1 cellular context compared by ENCODE assay signal in the genomic region with DNA sequence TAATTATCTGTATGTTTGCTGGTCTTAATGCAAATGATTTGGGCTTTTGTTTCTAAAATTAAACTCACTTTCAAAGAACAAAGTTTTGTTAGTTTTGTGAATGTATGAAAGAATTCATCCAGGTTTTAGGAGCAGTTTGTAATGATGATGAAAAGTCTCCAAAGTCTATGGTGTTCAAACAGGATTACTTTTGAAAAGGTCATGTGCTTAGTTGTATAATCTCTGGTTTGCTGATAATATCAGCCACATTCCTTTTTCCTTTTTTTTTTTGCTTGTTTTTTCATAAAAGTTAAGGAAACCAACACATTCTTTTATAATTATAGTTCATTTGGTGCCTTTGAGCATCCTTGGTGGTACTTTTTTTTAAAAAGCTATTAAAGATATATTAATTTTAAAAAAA.
TF ChIP-seq lines count a peak whose summit lies in the region.

No MANE protein-coding gene starts in this region.

TF ChIP-seq in A549, 52 proteins besides CTCF, POLR2A, EP300 and RAD21 (continued from another document):
- TF ChIP-seq, protein P1, sequence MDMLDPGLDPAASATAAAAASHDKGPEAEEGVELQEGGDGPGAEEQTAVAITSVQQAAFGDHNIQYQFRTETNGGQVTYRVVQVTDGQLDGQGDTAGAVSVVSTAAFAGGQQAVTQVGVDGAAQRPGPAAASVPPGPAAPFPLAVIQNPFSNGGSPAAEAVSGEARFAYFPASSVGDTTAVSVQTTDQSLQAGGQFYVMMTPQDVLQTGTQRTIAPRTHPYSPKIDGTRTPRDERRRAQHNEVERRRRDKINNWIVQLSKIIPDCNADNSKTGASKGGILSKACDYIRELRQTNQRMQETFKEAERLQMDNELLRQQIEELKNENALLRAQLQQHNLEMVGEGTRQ (IDR thresholded peaks at IDR 0.05), result no peak
- TF ChIP-seq RARB (CRISPR knock-in tag; IDR thresholded peaks at IDR 0.05), result no peak
